17 cellular contexts compared by ENCODE assay signal in the genomic region with DNA sequence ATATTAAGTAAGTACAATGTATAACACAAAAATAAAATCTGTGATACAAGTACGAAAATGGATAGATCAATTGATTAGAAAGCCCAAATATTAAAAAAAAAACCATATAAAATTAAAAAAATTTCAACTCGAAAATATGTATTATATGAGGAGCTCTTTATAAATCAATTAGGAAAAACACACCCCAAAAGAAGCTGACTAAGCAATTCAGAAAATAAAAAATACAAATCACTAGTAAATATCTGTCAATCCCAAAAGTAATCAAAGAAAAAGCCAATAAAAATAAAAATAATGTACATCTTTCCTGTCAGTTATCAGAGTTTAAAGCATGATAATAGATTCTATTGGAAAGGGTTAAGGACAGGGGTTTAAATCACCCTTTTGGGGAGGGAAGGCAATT. TPM values are rescaled to one million over a fixed set of nuclear protein-coding genes. Genes with fewer than 3 reads are reported as not detected.
DNase-seq lines count a peak whose midpoint lies in the region; ATAC-seq, FAIRE-seq and TF ChIP-seq lines count a peak whose summit lies in the region.
"Had no signal": no experiment of that assay in that cellular context is flagged by ENCODE, and none has a peak within 500 bp of the region (broad histone marks: within the 10 kb centered on the region; RNA-seq: fewer than 3 reads in every experiment).

No MANE protein-coding gene starts in this region.

- H3K27me3 ChIP-seq in K562 (ENCODE audit: control insufficient read depth in 2 of 2, insufficient read depth in 2 of 2, low read length in 2 of 2) (peaks cover 11 to 43% of the 10 kb centered on the region in 2 experiments; a peak in 4 of 5 replicates), Karpas-422 (ENCODE audit: low read length) (no peaks in the 10 kb centered on the region)
- H3K27me3 ChIP-seq: BLaER1 had no signal

- no peak overlapping the region for H3K4me3 ChIP-seq in K562
- no peak overlapping the region for H3K4me3 ChIP-seq in Karpas-422 (ENCODE audit: low read length)
- H3K4me3 ChIP-seq: BLaER1, GM12878, HAP-1 had no signal

- in situ Hi-C loops in K562 (cut with MboI), result loop anchor here (25.0 kb wide), 1 partner anchor 584 kb away; no protein-coding TSS in a partner anchor

- H3K79me2 ChIP-seq in K562 (ENCODE audit: control insufficient read depth, insufficient read depth, low read length) (no peaks in the 10 kb centered on the region), Karpas-422 (ENCODE audit: low read length) (no peaks in the 10 kb centered on the region)

- TF ChIP-seq RAD21 in K562 (CRISPR knock-in tag; conservative IDR thresholded peaks at IDR 0.05 in 1 of 2, IDR thresholded peaks at IDR 0.05 in 1 of 2), result no peak

- no peak for TF ChIP-seq CTCF in K562 (IDR thresholded peaks at IDR 0.05 in 2 of 3, conservative IDR thresholded peaks at IDR 0.05 in 1 of 3; ENCODE audit: insufficient read depth in 2 of 3, low read depth in 1 of 3, low read length in 3 of 3)

- H3K9me3 ChIP-seq in K562 (replicated peaks; ENCODE audit: control insufficient read depth, insufficient read depth, low read depth, low read length) (no peaks in the 10 kb centered on the region), Karpas-422 (ENCODE audit: low read length) (no peaks in the 10 kb centered on the region)
- H3K9me3 ChIP-seq: BLaER1, HAP-1 had no signal

- DNase-seq in RCC 7860 (ENCODE audit: low spot score), result no peak
- DNase-seq in K562 (ENCODE audit: extremely low read depth in 1 of 4, low spot score in 3 of 4), result no peak
- DNase-seq in Right ventricle myocardium inferior (ENCODE audit: missing footprints), result no peak
- no peak for DNase-seq in Karpas-422
- no peak for DNase-seq in glomerular visceral epithelial cell (ENCODE audit: extremely low spot score)
- no peak for DNase-seq in posterior vena cava (ENCODE audit: low spot score)
- DNase-seq: Calu3; CD8-positive, alpha-beta T cell; DMS79 treated with DMSO at 0.1 percent for 48 hours had no signal

- H3K36me3 ChIP-seq in K562 (ENCODE audit: control insufficient read depth, insufficient read depth, low read length), result no peaks in the 10 kb centered on the region
- no peaks in the 10 kb centered on the region for H3K36me3 ChIP-seq in Karpas-422 (ENCODE audit: insufficient read depth, low read length)
- H3K36me3 ChIP-seq: BLaER1, HAP-1 had no signal

- ATAC-seq in K562 (no peak), Right ventricle myocardium inferior (no peak)
- ATAC-seq: CD8-positive, alpha-beta T cell had no signal

- H2AFZ ChIP-seq in K562 (ENCODE audit: low read depth, low read length) (no peak overlapping the region), Karpas-422 (ENCODE audit: low read length) (no peak overlapping the region)

- no peaks in the 10 kb centered on the region for H3K9me2 ChIP-seq in Karpas-422 (replicated peaks; ENCODE audit: insufficient read depth, low read length)

- H4K20me1 ChIP-seq in K562 (replicated peaks; ENCODE audit: control insufficient read depth, insufficient read depth, low read length) (0 out of 2 replicates have a peak, but pooled peaks cover 4% of the 10 kb centered on the region), Karpas-422 (ENCODE audit: insufficient read depth, low read depth, low read length) (no peaks in the 10 kb centered on the region)
- H4K20me1 ChIP-seq: BLaER1 had no signal

- H3K4me1 ChIP-seq in K562 (replicated peaks in 1 of 2; ENCODE audit: control insufficient read depth in 2 of 2, insufficient read depth in 2 of 2, low read length in 2 of 2) (peaks cover 4 to 9% of the 10 kb centered on the region in 2 experiments; a peak in 3 of 5 replicates), Karpas-422 (ENCODE audit: low read length) (peaks cover 11% of the 10 kb centered on the region)
- H3K4me1 ChIP-seq: HAP-1 had no signal

- no peak overlapping the region for H3K4me2 ChIP-seq in K562 (ENCODE audit: insufficient read depth, low read length)
- H3K4me2 ChIP-seq in Karpas-422 (ENCODE audit: low read depth, low read length, poor library complexity, severe bottlenecking), result no peak overlapping the region
- H3K4me2 ChIP-seq: BLaER1 had no signal

- POLR2A ChIA-PET in K562 (lab: Yijun Ruan, JAX), result no interaction called here

- no peaks in the 10 kb centered on the region for H3K9me1 ChIP-seq in K562 (ENCODE audit: control insufficient read depth, insufficient read depth, low read length)

- CTCF ChIA-PET in K562 (lab: Yijun Ruan, JAX; ENCODE audit: low intra/inter-chr PET ratio), result no interaction called here

- no peak for TF ChIP-seq POLR2A in K562 (conservative IDR thresholded peaks at IDR 0.05)

- FAIRE-seq in G401.6 (lab: Jason Lieb, UNC) (peak; percentile 37), RCC 7860 (lab: Jason Lieb, UNC) (peak; percentile 7), K562 (lab: Jason Lieb, UNC) (no peak)

- no TSS peak for BruUV-seq in K562 (replicated peaks; lab: Mats Ljungman, UMichigan)

- no peak overlapping the region for H3K9ac ChIP-seq in K562 (ENCODE audit: insufficient read depth in 1 of 2, low read depth in 2 of 2, low read length in 2 of 2)
- no peak overlapping the region for H3K9ac ChIP-seq in Karpas-422 (ENCODE audit: low read length)
- H3K9ac ChIP-seq: BLaER1 had no signal

- WGBS in K562 (ENCODE audit: insufficient coverage, low coverage, missing lambda C conversion rate), result 3% methylated on average over 2 of the region's 2 CpGs

- TF ChIP-seq EP300 in K562 (IDR thresholded peaks at IDR 0.05; ENCODE audit: low read length), result no peak

- intact Hi-C loops in K562 (cut with micrococcal nuclease), result no loop called here
- intact Hi-C loops in Right ventricle myocardium inferior (cut with DNase I), result no loop called here
- intact Hi-C loops in posterior vena cava (cut with DNase I), result no loop called here

- H3K27ac ChIP-seq in K562 (ENCODE audit: extremely low read depth, low read depth, low read length) (no peak overlapping the region), Karpas-422 (ENCODE audit: low read length) (no peak overlapping the region)
- H3K27ac ChIP-seq: BLaER1 had no signal

RNA-seq across cellular contexts. Expression of gene ACSL6, which starts 10.2 kb away (rescaled TPM):
- total RNA-seq in K562 (2011; cell fraction: chromatin; rRNA removed; ENCODE audit: low replicate concordance), result 3.9 and 10.0 TPM in 2 replicates
- total RNA-seq in K562 (2011; cell fraction: nucleolus; rRNA removed), result 3.8 and 4.5 TPM in 2 replicates
- 5.1 and 6.0 TPM in 2 replicates for total RNA-seq in K562 (2011; cell fraction: nucleoplasm; rRNA removed)
- 0.50 and 0.73 TPM in 2 replicates for total RNA-seq in K562 (2014; rRNA removed)
- 0.62 and 1.0 TPM in 2 replicates for total RNA-seq in K562 (2014; rRNA removed; fragmentation: Illumina TruSeq; extraction: Trizol)
- 0.60 and 0.69 TPM in 2 replicates for total RNA-seq in K562 (2015; rRNA removed; fragmentation: Illumina TruSeq; extraction: Trizol)
- 1.5 and 1.6 TPM in 2 replicates for total RNA-seq in K562 (2021)
- 1.0 and 1.2 TPM in 2 replicates for polyA plus RNA-seq in K562 (2011; rRNA removed)
- 0.47 and 0.69 TPM in 2 replicates for polyA plus RNA-seq in K562 (2011; cell fraction: cytosol; rRNA removed)
- 4.9 and 7.1 TPM in 2 replicates for polyA plus RNA-seq in K562 (2011; cell fraction: nucleus; rRNA removed)
- 0.65 and 1.1 TPM in 2 replicates for polyA plus RNA-seq in K562 (2012)
- 0.82 and 1.00 TPM in 2 replicates for polyA plus RNA-seq in K562 (2014; fragmentation: Illumina TruSeq; extraction: Trizol)
- under 1 TPM; 0.62 to 0.75 TPM for polyA plus RNA-seq in K562 (2014; fragmentation: Nextera tagmentation; extraction: Ambion mirVana)
- polyA plus RNA-seq in K562 (2014; rRNA removed), result 0.62 and 0.69 TPM in 2 replicates
- polyA minus RNA-seq in K562 (2011; rRNA and poly(A)+ RNA removed), result 0.45 and 0.95 TPM in 2 replicates
- 0.95 TPM in 1 of 2 replicates, not detected in the other for polyA minus RNA-seq in K562 (2011; cell fraction: cytosol; rRNA and poly(A)+ RNA removed)
- polyA minus RNA-seq in K562 (2011; cell fraction: nucleus; rRNA and poly(A)+ RNA removed), result 1.9 and 2.3 TPM in 2 replicates
- 3.4 TPM for total RNA-seq in Right ventricle myocardium inferior
- total RNA-seq in Karpas-422 (2014; rRNA removed; shearing (Covaris generic); ENCODE audit: low replicate concordance), result not detected in 2 replicates
- under 1 TPM; 0.32 to 0.62 TPM for total RNA-seq in posterior vena cava
- total RNA-seq: A673, GM12878, HT-29 had no signal
- polyA plus RNA-seq: AG04450 had no signal

RNA-seq across cellular contexts. Expression of gene IL3, which starts 38.8 kb away (rescaled TPM):
- not detected in 2 replicates for total RNA-seq in K562 (2011; cell fraction: chromatin; rRNA removed; ENCODE audit: low replicate concordance)
- not detected in 2 replicates for total RNA-seq in K562 (2011; cell fraction: nucleolus; rRNA removed)
- not detected in 2 replicates for total RNA-seq in K562 (2011; cell fraction: nucleoplasm; rRNA removed)
- total RNA-seq in K562 (2014; rRNA removed) (not detected in 2 replicates), K562 (2014; rRNA removed; fragmentation: Illumina TruSeq; extraction: Trizol) (not detected in 2 replicates), K562 (2015; rRNA removed; fragmentation: Illumina TruSeq; extraction: Trizol) (not detected in 2 replicates), K562 (2021) (not detected in 2 replicates), Right ventricle myocardium inferior (not detected), posterior vena cava (not detected)
- polyA plus RNA-seq in K562 (2011; rRNA removed) (not detected in 2 replicates), K562 (2014; fragmentation: Illumina TruSeq; extraction: Trizol) (not detected in 2 replicates), K562 (2014; fragmentation: Nextera tagmentation; extraction: Ambion mirVana) (not detected), K562 (2014; rRNA removed) (not detected in 2 replicates)
- not detected in 2 replicates for polyA plus RNA-seq in K562 (2011; cell fraction: cytosol; rRNA removed)
- polyA plus RNA-seq in K562 (2011; cell fraction: nucleus; rRNA removed), result not detected in 2 replicates
- polyA plus RNA-seq in K562 (2012), result 0.08 and 0.12 TPM in 2 replicates
- polyA minus RNA-seq in K562 (2011; rRNA and poly(A)+ RNA removed), result not detected in 2 replicates
- polyA minus RNA-seq in K562 (2011; cell fraction: cytosol; rRNA and poly(A)+ RNA removed), result not detected in 2 replicates
- polyA minus RNA-seq in K562 (2011; cell fraction: nucleus; rRNA and poly(A)+ RNA removed), result not detected in 2 replicates
- total RNA-seq in Karpas-422 (2014; rRNA removed; shearing (Covaris generic); ENCODE audit: low replicate concordance), result not detected in 2 replicates
- total RNA-seq: A673; Calu3; CD8-positive, alpha-beta T cell; GM12878; H4; HT-29 had no signal
- polyA plus RNA-seq: AG04450, GM12878 had no signal

RNA-seq across cellular contexts. Expression of gene CSF2, which starts 51.9 kb away (rescaled TPM):
- not detected in 2 replicates for total RNA-seq in K562 (2011; cell fraction: chromatin; rRNA removed; ENCODE audit: low replicate concordance)
- not detected in 2 replicates for total RNA-seq in K562 (2011; cell fraction: nucleolus; rRNA removed)
- not detected in 2 replicates for total RNA-seq in K562 (2011; cell fraction: nucleoplasm; rRNA removed)
- total RNA-seq in K562 (2014; rRNA removed) (not detected in 2 replicates), K562 (2014; rRNA removed; fragmentation: Illumina TruSeq; extraction: Trizol) (not detected in 2 replicates), K562 (2015; rRNA removed; fragmentation: Illumina TruSeq; extraction: Trizol) (0.25 TPM in 1 of 2 replicates, not detected in the other), K562 (2021) (0.29 TPM in 1 of 2 replicates, not detected in the other), Right ventricle myocardium inferior (not detected), posterior vena cava (not detected)
- polyA plus RNA-seq in K562 (2011; rRNA removed) (not detected in 2 replicates), K562 (2014; fragmentation: Illumina TruSeq; extraction: Trizol) (not detected in 2 replicates), K562 (2014; fragmentation: Nextera tagmentation; extraction: Ambion mirVana) (not detected), K562 (2014; rRNA removed) (not detected in 2 replicates)
- not detected in 2 replicates for polyA plus RNA-seq in K562 (2011; cell fraction: cytosol; rRNA removed)
- polyA plus RNA-seq in K562 (2011; cell fraction: nucleus; rRNA removed), result 0.30 TPM in 1 of 2 replicates, not detected in the other
- polyA plus RNA-seq in K562 (2012), result 0.13 TPM in 1 of 2 replicates, not detected in the other
- not detected in 2 replicates for polyA minus RNA-seq in K562 (2011; rRNA and poly(A)+ RNA removed)
- polyA minus RNA-seq in K562 (2011; cell fraction: cytosol; rRNA and poly(A)+ RNA removed), result not detected in 2 replicates
- not detected in 2 replicates for polyA minus RNA-seq in K562 (2011; cell fraction: nucleus; rRNA and poly(A)+ RNA removed)
- total RNA-seq in Karpas-422 (2014; rRNA removed; shearing (Covaris generic); ENCODE audit: low replicate concordance), result not detected in 2 replicates
- total RNA-seq: A673 had no signal
- polyA plus RNA-seq: AG04450 had no signal
